1 cellular context compared by ENCODE assay signal in genomic region chr6:43803055-43803782, GRCh38.
A peak's percentile ranks its signal among the peaks of the same experiment; 100 is the strongest.
TF ChIP-seq lines count a peak whose summit lies in the region.

No MANE protein-coding gene starts in this region.

TF ChIP-seq in HepG2, 621 proteins besides CTCF, POLR2A, EP300 and RAD21 (continued from another document and continues in another):
- TF ChIP-seq CBX5 (CRISPR knock-in tag; IDR thresholded peaks at IDR 0.05; ENCODE audit: borderline replicate concordance) (no peak), NFRKB (IDR thresholded peaks at IDR 0.05) (no peak), FOXO1 (CRISPR knock-in tag; IDR thresholded peaks at IDR 0.05) (no peak), ZNF549 (CRISPR knock-in tag; IDR thresholded peaks at IDR 0.05) (no peak), ZNF207 (IDR thresholded peaks at IDR 0.05; ENCODE audit: borderline replicate concordance) (no peak), TERF1 (CRISPR knock-in tag; IDR thresholded peaks at IDR 0.05) (no peak), SP4 (CRISPR knock-in tag; IDR thresholded peaks at IDR 0.05) (no peak), ZNF572 (CRISPR knock-in tag; IDR thresholded peaks at IDR 0.05) (no peak), CEBPB (IDR thresholded peaks at IDR 0.05; ENCODE audit: borderline replicate concordance, low read depth, low read length) (peak; percentile 96), ZNF775 (CRISPR knock-in tag; IDR thresholded peaks at IDR 0.05; ENCODE audit: borderline replicate concordance) (no peak), PLSCR1 (CRISPR knock-in tag; IDR thresholded peaks at IDR 0.05; ENCODE audit: borderline replicate concordance) (no peak), ZNF430 (CRISPR knock-in tag; IDR thresholded peaks at IDR 0.05) (no peak), HNRNPUL1 (IDR thresholded peaks at IDR 0.05; ENCODE audit: low read depth, low read length) (no peak), ZBTB3 (CRISPR knock-in tag; IDR thresholded peaks at IDR 0.05; ENCODE audit: borderline replicate concordance, low read depth) (no peak), NFKB2 (CRISPR knock-in tag; IDR thresholded peaks at IDR 0.05; ENCODE audit: borderline replicate concordance) (no peak), ZNF598 (CRISPR knock-in tag; IDR thresholded peaks at IDR 0.05; ENCODE audit: borderline replicate concordance) (0 out of 2 replicates have a peak, but pooled peaks have one; percentile 2), HDAC2 (CRISPR knock-in tag; IDR thresholded peaks at IDR 0.05) (peak; percentile 66; the same call in 1 of the 2 replicates), ZNF567 (CRISPR knock-in tag; IDR thresholded peaks at IDR 0.05; ENCODE audit: borderline replicate concordance) (no peak), MXD1 (CRISPR knock-in tag; IDR thresholded peaks at IDR 0.05) (no peak), XRCC5 (optimal IDR thresholded peaks at IDR 0.05; ENCODE audit: low read length) (no peak), SMARCE1 (IDR thresholded peaks at IDR 0.05; ENCODE audit: borderline replicate concordance) (no peak), KAT8 (CRISPR knock-in tag; IDR thresholded peaks at IDR 0.05) (no peak), SSRP1 (CRISPR knock-in tag; IDR thresholded peaks at IDR 0.05) (no peak), ZNF10 (CRISPR knock-in tag; IDR thresholded peaks at IDR 0.05; ENCODE audit: borderline replicate concordance, low read depth) (no peak), SCMH1 (CRISPR knock-in tag; IDR thresholded peaks at IDR 0.05; ENCODE audit: borderline replicate concordance) (no peak), ZBTB49 (CRISPR knock-in tag; IDR thresholded peaks at IDR 0.05; ENCODE audit: borderline replicate concordance) (no peak), ZNF790 (CRISPR knock-in tag; IDR thresholded peaks at IDR 0.05; ENCODE audit: borderline replicate concordance) (no peak), MYNN (CRISPR knock-in tag; IDR thresholded peaks at IDR 0.05; ENCODE audit: low read depth) (no peak), ZNF501 (CRISPR knock-in tag; IDR thresholded peaks at IDR 0.05) (peak; percentile 2; the same call in 1 of the 2 replicates), HNRNPL (IDR thresholded peaks at IDR 0.05; ENCODE audit: low read depth, low read length) (no peak), WIZ (CRISPR knock-in tag; IDR thresholded peaks at IDR 0.05) (no peak), MBD4 (IDR thresholded peaks at IDR 0.05; ENCODE audit: borderline replicate concordance, low read length) (no peak), PITX1 (CRISPR knock-in tag; IDR thresholded peaks at IDR 0.05) (peak; percentile 22; the same call in 1 of the 2 replicates), ESRRA (CRISPR knock-in tag; IDR thresholded peaks at IDR 0.05; ENCODE audit: low read depth) (no peak), ARID5B (CRISPR knock-in tag; IDR thresholded peaks at IDR 0.05) (peak; percentile 72), HNF4A (CRISPR knock-in tag; IDR thresholded peaks at IDR 0.05) (peak; percentile 64), ZNF75D (CRISPR knock-in tag; IDR thresholded peaks at IDR 0.05; ENCODE audit: borderline replicate concordance) (no peak), E2F1 (CRISPR knock-in tag; IDR thresholded peaks at IDR 0.05) (no peak), PRDM10 (CRISPR knock-in tag; IDR thresholded peaks at IDR 0.05; ENCODE audit: low read depth) (no peak), BATF2 (CRISPR knock-in tag; IDR thresholded peaks at IDR 0.05) (no peak), MIXL1 (CRISPR knock-in tag; IDR thresholded peaks at IDR 0.05) (no peak), ZSCAN30 (CRISPR knock-in tag; IDR thresholded peaks at IDR 0.05) (no peak), ZBTB1 (CRISPR knock-in tag; IDR thresholded peaks at IDR 0.05; ENCODE audit: borderline replicate concordance) (no peak), KMT2A (CRISPR knock-in tag; IDR thresholded peaks at IDR 0.05) (no peak), ZNF124 (CRISPR knock-in tag; IDR thresholded peaks at IDR 0.05) (no peak), ZNF33B (CRISPR knock-in tag; IDR thresholded peaks at IDR 0.05) (no peak), ZNF713 (CRISPR knock-in tag; IDR thresholded peaks at IDR 0.05) (no peak)
